8 cellular contexts compared by ENCODE assay signal in the genomic region with DNA sequence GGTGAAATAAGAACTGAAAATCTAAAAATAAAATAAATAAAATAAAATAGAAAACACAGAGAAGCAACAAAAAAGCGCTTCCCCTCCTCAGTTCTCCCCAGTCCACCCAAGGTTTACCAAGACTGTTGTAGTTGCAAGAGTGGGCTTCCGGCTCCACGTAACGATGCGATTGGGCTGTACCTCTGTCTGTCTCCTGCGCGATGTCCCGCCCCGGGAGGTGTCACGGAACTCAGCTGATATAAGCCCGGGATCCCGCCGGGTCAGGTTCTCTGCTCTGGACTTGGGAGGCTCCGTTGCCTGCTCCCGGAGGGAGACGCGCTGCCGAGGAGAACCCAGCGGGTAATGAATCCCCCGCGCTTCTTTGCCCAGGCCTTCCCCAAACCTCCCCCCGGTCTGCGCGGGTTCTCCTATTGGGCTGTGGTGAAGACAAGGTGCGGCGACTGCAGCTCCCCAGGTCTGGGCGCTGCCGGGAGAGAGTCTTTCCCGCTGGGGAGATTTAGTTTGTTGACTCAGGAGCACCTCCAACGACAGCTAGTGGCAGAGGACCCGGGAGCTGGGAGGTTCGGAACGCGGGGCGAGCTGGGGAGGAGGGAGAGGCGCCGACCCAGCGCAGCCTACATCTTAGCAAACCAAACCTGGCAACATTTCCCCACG. TPM values are rescaled to one million over a fixed set of nuclear protein-coding genes. Genes with fewer than 3 reads are reported as not detected.
DNase-seq lines count a peak whose midpoint lies in the region; ATAC-seq and TF ChIP-seq lines count a peak whose summit lies in the region.

A gene (plus strand): TSS at position 268 of the 654 bp plus-strand sequence. CDS start 15,619 bp downstream, outside the sequence.

- peaks cover 3 to 26% (median 19%) of the 10 kb centered on the region in 3 donors for H3K36me3 Mint-ChIP-seq in immature natural killer cell

- peaks cover 25 to 32% (median 26%) of the 10 kb centered on the region in 3 donors for H3K27me3 Mint-ChIP-seq in immature natural killer cell (ENCODE audit: low read depth in 3 of 3)

- peaks cover 19% of the 10 kb centered on the region for H3K4me1 ChIP-seq in smooth muscle cell (ENCODE audit: low read depth)

- H3K79me2 ChIP-seq in smooth muscle cell (ENCODE audit: low read depth), result peaks cover 22% of the 10 kb centered on the region

- H3K36me3 ChIP-seq in smooth muscle cell (ENCODE audit: low read depth), result no peaks in the 10 kb centered on the region

- H3K27ac ChIP-seq in caudate nucleus (ENCODE audit: low read depth, low read length), result peak within 1 kb of the TSS; percentile 76
- H3K27ac ChIP-seq in smooth muscle cell (ENCODE audit: low read depth), result peak within 1 kb of the TSS; percentile 95

- no peaks in the 10 kb centered on the region for H3F3A ChIP-seq in smooth muscle cell (ENCODE audit: low read depth)

- H4K20me1 ChIP-seq in smooth muscle cell (ENCODE audit: low read depth), result peaks cover 31% of the 10 kb centered on the region

- H3K9me3 ChIP-seq in smooth muscle cell (replicated peaks; ENCODE audit: low read depth), result no peaks in the 10 kb centered on the region

- H2AFZ ChIP-seq in smooth muscle cell (ENCODE audit: low read depth), result peak within 1 kb of the TSS; percentile 87

- ATAC-seq in HG02970 (IDR thresholded peaks at IDR 0.05; ENCODE audit: low FRiP score, unreplicated experiment), result peak; percentile 82

- no peak for TF ChIP-seq CTCF in smooth muscle cell (IDR thresholded peaks at IDR 0.05; ENCODE audit: borderline replicate concordance, insufficient read depth, poor library complexity, severe bottlenecking)

- peaks cover 66 to 84% of the 10 kb centered on the region in 2 donors for H3K4me1 Mint-ChIP-seq in immature natural killer cell

- H3K27ac Mint-ChIP-seq in immature natural killer cell, result peak within 1 kb of the TSS; percentile 98 to 100 (median 100)

- DNase-seq in NCI-H1417 (lab: John Stamatoyannopoulos, UW) (peak; percentile 72 to 94 (median 81)), NCI-H1417 treated with DMSO at 0.1 percent for 48 hours (lab: John Stamatoyannopoulos, UW) (no peak), NCI-H2107 (lab: John Stamatoyannopoulos, UW) (peak; percentile 80), caudate nucleus (lab: John Stamatoyannopoulos, UW) (peak; percentile 24 to 93 (median 75)), immature natural killer cell (peak; percentile 95 to 97 (median 96)), smooth muscle cell (lab: John Stamatoyannopoulos, UW; ENCODE audit: unreplicated experiment) (peak; percentile 74)
- DNase-seq in activated CD4-positive, CD25-positive, alpha-beta regulatory T cell (lab: John Stamatoyannopoulos, UW), result peak; percentile 78 to 90 (median 88)

- peak within 1 kb of the TSS; percentile 94 for H3K4me2 ChIP-seq in smooth muscle cell

- H3K9ac ChIP-seq in smooth muscle cell (ENCODE audit: low read depth), result peak within 1 kb of the TSS; percentile 93

- H3K27me3 ChIP-seq in smooth muscle cell (ENCODE audit: low read depth), result no peaks in the 10 kb centered on the region

- H3K4me3 ChIP-seq in smooth muscle cell, result peak within 1 kb of the TSS; percentile 88

- peak within 1 kb of the TSS; percentile 99 to 100 (median 100) for H3K4me3 Mint-ChIP-seq in immature natural killer cell

- under 1% methylated on average over 39 of the region's 39 CpGs for WGBS in smooth muscle cell (ENCODE audit: low lambda C conversion rate)

- H3K9me3 Mint-ChIP-seq in immature natural killer cell, result no peaks in the 10 kb centered on the region

RNA-seq across cellular contexts. Expression of the gene that starts here (rescaled TPM):
- polyA plus RNA-seq in immature natural killer cell, result 100 to 1,000 TPM in 1 of 3 donors, 10 to 100 TPM in 2; 38.5 to 156 (median 84.2) TPM
- 16.0 and 26.8 TPM in 2 replicates for total RNA-seq in smooth muscle cell
- 8.8 and 9.1 TPM in 2 replicates for polyA plus RNA-seq in smooth muscle cell
